ENCODE assay signal across 1 cellular context in the genomic region with DNA sequence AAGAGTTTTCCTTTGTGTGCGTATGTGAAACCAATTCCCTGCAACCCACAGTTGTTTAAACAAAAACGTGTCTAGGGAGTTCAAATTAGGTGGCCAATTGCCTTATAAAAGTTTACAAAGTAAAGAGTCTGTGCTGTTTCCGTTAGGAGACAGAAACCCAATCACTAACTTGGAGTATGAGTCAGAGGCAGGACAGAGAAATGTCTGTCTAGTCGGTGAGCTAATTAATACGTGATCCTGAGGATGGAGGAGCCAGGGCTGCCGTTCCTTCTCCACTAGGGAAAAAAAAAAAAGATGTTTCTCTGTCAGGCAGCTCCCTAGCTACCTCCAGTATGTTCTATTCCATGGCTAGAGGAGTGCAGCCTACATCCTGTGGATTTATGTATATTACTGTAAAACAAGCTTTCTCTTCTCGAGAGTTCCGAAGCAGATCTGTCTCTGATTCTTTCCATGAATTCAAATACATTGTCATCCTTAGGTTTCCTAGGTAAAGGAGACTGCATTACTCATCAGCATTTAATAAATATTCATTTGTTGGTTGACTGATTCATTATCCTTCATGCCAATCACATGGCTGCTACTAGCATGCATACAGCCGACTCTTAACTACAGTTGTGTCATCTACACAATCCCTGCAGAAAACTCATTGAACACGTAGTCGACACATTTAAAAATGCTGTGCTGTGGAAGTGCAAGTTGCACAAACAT.
TF ChIP-seq lines count a peak whose summit lies in the region.

No MANE protein-coding gene starts in this region.

TF ChIP-seq in SK-N-SH, 30 proteins besides CTCF, POLR2A, EP300 and RAD21 (continued from another document):
- TF ChIP-seq, protein P1, sequence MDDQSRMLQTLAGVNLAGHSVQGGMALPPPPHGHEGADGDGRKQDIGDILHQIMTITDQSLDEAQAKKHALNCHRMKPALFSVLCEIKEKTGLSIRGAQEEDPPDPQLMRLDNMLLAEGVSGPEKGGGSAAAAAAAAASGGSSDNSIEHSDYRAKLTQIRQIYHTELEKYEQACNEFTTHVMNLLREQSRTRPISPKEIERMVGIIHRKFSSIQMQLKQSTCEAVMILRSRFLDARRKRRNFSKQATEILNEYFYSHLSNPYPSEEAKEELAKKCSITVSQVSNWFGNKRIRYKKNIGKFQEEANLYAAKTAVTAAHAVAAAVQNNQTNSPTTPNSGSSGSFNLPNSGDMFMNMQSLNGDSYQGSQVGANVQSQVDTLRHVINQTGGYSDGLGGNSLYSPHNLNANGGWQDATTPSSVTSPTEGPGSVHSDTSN (IDR thresholded peaks at IDR 0.05): peak; percentile 43; the same call in 1 of the 2 replicates
- TF ChIP-seq, protein P2, sequence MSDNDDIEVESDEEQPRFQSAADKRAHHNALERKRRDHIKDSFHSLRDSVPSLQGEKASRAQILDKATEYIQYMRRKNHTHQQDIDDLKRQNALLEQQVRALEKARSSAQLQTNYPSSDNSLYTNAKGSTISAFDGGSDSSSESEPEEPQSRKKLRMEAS (IDR thresholded peaks at IDR 0.05; ENCODE audit: low read depth): no peak
- TF ChIP-seq SIN3A (IDR thresholded peaks at IDR 0.05; ENCODE audit: borderline replicate concordance, low read depth, low read length) (no peak), RXRA (IDR thresholded peaks at IDR 0.05; ENCODE audit: borderline replicate concordance, low read depth) (no peak), YY1 (IDR thresholded peaks at IDR 0.05; ENCODE audit: low read depth) (0 out of 2 replicates have a peak, but pooled peaks have one; percentile 18), NRF1 (IDR thresholded peaks at IDR 0.05; ENCODE audit: low read depth, low read length) (no peak), POLR2AphosphoS5 (IDR thresholded peaks at IDR 0.05; ENCODE audit: low read depth, low read length) (peak; percentile 21; the same call in 1 of the 2 replicates), FOXM1 (IDR thresholded peaks at IDR 0.05; ENCODE audit: low read depth) (no peak), JUND (IDR thresholded peaks at IDR 0.05) (no peak; the same call in 1 of the 2 replicates), RFX5 (IDR thresholded peaks at IDR 0.05; ENCODE audit: low read length) (no peak), CHD2 (IDR thresholded peaks at IDR 0.05; ENCODE audit: low read length, partially characterized antibody) (no peak), TCF12 (IDR thresholded peaks at IDR 0.05) (peak; percentile 47), GABPA (IDR thresholded peaks at IDR 0.05; ENCODE audit: low read depth) (no peak), TAF1 (IDR thresholded peaks at IDR 0.05; ENCODE audit: borderline replicate concordance, low read depth, low read length) (no peak), SMC3 (IDR thresholded peaks at IDR 0.05; ENCODE audit: low read depth, low read length) (no peak), MEF2A (IDR thresholded peaks at IDR 0.05; ENCODE audit: borderline replicate concordance, low read depth) (no peak)
- TF ChIP-seq, protein P3, sequence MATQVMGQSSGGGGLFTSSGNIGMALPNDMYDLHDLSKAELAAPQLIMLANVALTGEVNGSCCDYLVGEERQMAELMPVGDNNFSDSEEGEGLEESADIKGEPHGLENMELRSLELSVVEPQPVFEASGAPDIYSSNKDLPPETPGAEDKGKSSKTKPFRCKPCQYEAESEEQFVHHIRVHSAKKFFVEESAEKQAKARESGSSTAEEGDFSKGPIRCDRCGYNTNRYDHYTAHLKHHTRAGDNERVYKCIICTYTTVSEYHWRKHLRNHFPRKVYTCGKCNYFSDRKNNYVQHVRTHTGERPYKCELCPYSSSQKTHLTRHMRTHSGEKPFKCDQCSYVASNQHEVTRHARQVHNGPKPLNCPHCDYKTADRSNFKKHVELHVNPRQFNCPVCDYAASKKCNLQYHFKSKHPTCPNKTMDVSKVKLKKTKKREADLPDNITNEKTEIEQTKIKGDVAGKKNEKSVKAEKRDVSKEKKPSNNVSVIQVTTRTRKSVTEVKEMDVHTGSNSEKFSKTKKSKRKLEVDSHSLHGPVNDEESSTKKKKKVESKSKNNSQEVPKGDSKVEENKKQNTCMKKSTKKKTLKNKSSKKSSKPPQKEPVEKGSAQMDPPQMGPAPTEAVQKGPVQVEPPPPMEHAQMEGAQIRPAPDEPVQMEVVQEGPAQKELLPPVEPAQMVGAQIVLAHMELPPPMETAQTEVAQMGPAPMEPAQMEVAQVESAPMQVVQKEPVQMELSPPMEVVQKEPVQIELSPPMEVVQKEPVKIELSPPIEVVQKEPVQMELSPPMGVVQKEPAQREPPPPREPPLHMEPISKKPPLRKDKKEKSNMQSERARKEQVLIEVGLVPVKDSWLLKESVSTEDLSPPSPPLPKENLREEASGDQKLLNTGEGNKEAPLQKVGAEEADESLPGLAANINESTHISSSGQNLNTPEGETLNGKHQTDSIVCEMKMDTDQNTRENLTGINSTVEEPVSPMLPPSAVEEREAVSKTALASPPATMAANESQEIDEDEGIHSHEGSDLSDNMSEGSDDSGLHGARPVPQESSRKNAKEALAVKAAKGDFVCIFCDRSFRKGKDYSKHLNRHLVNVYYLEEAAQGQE (IDR thresholded peaks at IDR 0.05; ENCODE audit: low read depth, low read length): no peak
